ENCODE assay signal across 9 cellular contexts in genomic region chr5:1494780-1495524, GRCh38. TPM values are rescaled to one million over a fixed set of nuclear protein-coding genes. Genes with fewer than 3 reads are reported as not detected.
DNase-seq lines count a peak whose midpoint lies in the region; ATAC-seq and TF ChIP-seq lines count a peak whose summit lies in the region.
"Had no signal": no experiment of that assay in that cellular context is flagged by ENCODE, and none has a peak within 500 bp of the region (broad histone marks: within the 10 kb centered on the region; RNA-seq: fewer than 3 reads in every experiment).

No MANE protein-coding gene starts in this region.

- H3K27me3 Mint-ChIP-seq in CD4-positive, alpha-beta memory T cell = no peaks in the 10 kb centered on the region

- peak overlapping the region in 2 of 10 donors; percentile 58 to 89 for H3K27ac ChIP-seq in heart right ventricle
- no peak overlapping the region for H3K27ac ChIP-seq in CD4-positive, alpha-beta memory T cell (ENCODE audit: low read depth, low read length)

- peak overlapping the region in 4 of 8 donors; percentile 21 to 63 (median 60) for H3K4me3 Mint-ChIP-seq in CD4-positive, alpha-beta memory T cell

- no peak overlapping the region for H3K9ac ChIP-seq in Loucy (ENCODE audit: low read depth, low read length, poor library complexity, severe bottlenecking)

- H2AFZ ChIP-seq in Loucy (ENCODE audit: low read length) = no peak overlapping the region

- no peaks in the 10 kb centered on the region for H3K9me3 Mint-ChIP-seq in CD4-positive, alpha-beta memory T cell

- TF ChIP-seq CTCF in Loucy (conservative IDR thresholded peaks at IDR 0.05; ENCODE audit: low read length) (no peak), heart right ventricle (IDR thresholded peaks at IDR 0.05) (no peak)

- no peaks in the 10 kb centered on the region for H3K9me2 ChIP-seq in Loucy (replicated peaks; ENCODE audit: low read depth, low read length)

- CTCF ChIA-PET in CD4-positive, alpha-beta memory T cell (lab: Charles Lee; ENCODE audit: partially characterized antibody) = no interaction called here

- H3K4me1 ChIP-seq in Loucy (ENCODE audit: insufficient read depth, low read length, poor library complexity, severe bottlenecking) (peaks cover 18% of the 10 kb centered on the region), heart right ventricle (peaks cover 0 to 55% (median 2%) of the 10 kb centered on the region in 9 donors)
- peaks cover 9% of the 10 kb centered on the region for H3K4me1 ChIP-seq in CD4-positive, alpha-beta memory T cell (ENCODE audit: insufficient read depth, low read length)

- H3F3A ChIP-seq in Loucy (ENCODE audit: low read depth) = no peaks in the 10 kb centered on the region

- intact Hi-C loops in heart right ventricle (cut with DNase I) = no loop called here
- intact Hi-C loops in CD4-positive, alpha-beta memory T cell (cut with micrococcal nuclease) = no loop called here

- peak overlapping the region; percentile 50 for H3K4me2 ChIP-seq in Loucy (ENCODE audit: low read depth, low read length, poor library complexity, severe bottlenecking)

- peaks cover 7 to 47% (median 15%) of the 10 kb centered on the region in 4 donors for H3K4me1 Mint-ChIP-seq in CD4-positive, alpha-beta memory T cell

- peaks cover 89% of the 10 kb centered on the region; the same call in 1 of the 2 replicates for H3K36me3 ChIP-seq in Loucy (ENCODE audit: insufficient read depth, low read length)
- peaks cover 0 to 86% (median 10%) of the 10 kb centered on the region in 9 donors for H3K36me3 ChIP-seq in heart right ventricle
- H3K36me3 ChIP-seq in CD4-positive, alpha-beta memory T cell (ENCODE audit: insufficient read depth, low read length) = peaks cover 6% of the 10 kb centered on the region

- H3K36me3 Mint-ChIP-seq in CD4-positive, alpha-beta memory T cell = peaks cover 25 to 71% of the 10 kb centered on the region in 2 donors

- peaks cover 9% of the 10 kb centered on the region for H4K20me1 ChIP-seq in Loucy (ENCODE audit: insufficient read depth, low read length, poor library complexity, severe bottlenecking)

- peak; percentile 11 for TF ChIP-seq POLR2A in GM10847 (IDR thresholded peaks at IDR 0.05; ENCODE audit: extremely low read depth, insufficient read length)

- ATAC-seq in GM21515 (IDR thresholded peaks at IDR 0.05; ENCODE audit: unreplicated experiment) (peak; percentile 31), heart right ventricle (peak in 5 of 8 donors; percentile 23 to 47 (median 29))

- 89 to 95% methylated on average over 50 of the region's 50 CpGs for WGBS in heart right ventricle, 2 donors

- POLR2A ChIA-PET in CD4-positive, alpha-beta memory T cell (lab: Charles Lee; ENCODE audit: partially characterized antibody) = interaction anchor here (0.6 kb wide), 1 partner anchor 41 kb away, joined by 3 read pairs; no protein-coding TSS in a partner anchor

- H3K27me3 ChIP-seq in Loucy (ENCODE audit: insufficient read depth, low read length, poor library complexity, severe bottlenecking) (no peaks in the 10 kb centered on the region), heart right ventricle (no peaks in the 10 kb centered on the region)
- H3K27me3 ChIP-seq in CD4-positive, alpha-beta memory T cell (ENCODE audit: insufficient read depth, low read length) = no peaks in the 10 kb centered on the region
- H3K27me3 ChIP-seq: heart left ventricle had no signal

- H3K79me2 ChIP-seq in Loucy (ENCODE audit: insufficient read depth, low read length) = peaks cover 40% of the 10 kb centered on the region

- H3K27ac Mint-ChIP-seq in CD4-positive, alpha-beta memory T cell = peak overlapping the region in 3 of 7 donors; percentile 35 to 87 (median 52)

- DNase-seq in heart right ventricle (no peak), NCI-H1930 (lab: John Stamatoyannopoulos, UW) (no peak), hepatic stellate cell (ENCODE audit: low spot score) (no peak), SHP77 (lab: John Stamatoyannopoulos, UW) (no peak)
- no peak for DNase-seq in CD4-positive, alpha-beta memory T cell

- H3K9me3 ChIP-seq in Loucy (ENCODE audit: insufficient read depth, low read depth, low read length) (no peaks in the 10 kb centered on the region), heart right ventricle (no peaks in the 10 kb centered on the region)
- H3K9me3 ChIP-seq in CD4-positive, alpha-beta memory T cell (ENCODE audit: control insufficient read depth in 1 of 2, low read length in 2 of 2) = no peaks in the 10 kb centered on the region
- H3K9me3 ChIP-seq: heart left ventricle had no signal

- peak overlapping the region; percentile 43 for H3K4me3 ChIP-seq in Loucy (ENCODE audit: low read length, poor library complexity, severe bottlenecking)
- peak overlapping the region in 1 of 10 donors; percentile 28 for H3K4me3 ChIP-seq in heart right ventricle
- H3K4me3 ChIP-seq in CD4-positive, alpha-beta memory T cell (ENCODE audit: low read length in 2 of 2) = no peak overlapping the region
- H3K4me3 ChIP-seq: heart left ventricle had no signal

RNA-seq across cellular contexts. Expression of gene LPCAT1, which starts 28.8 kb away (rescaled TPM):
- total RNA-seq in heart right ventricle = 10 to 100 TPM in 3 of 10 donors, 1 to 10 TPM in 7; 5.6 to 25.5 (median 8.9) TPM
- polyA plus RNA-seq in heart right ventricle = 10 to 100 TPM; 14.8 to 23.8 TPM
- total RNA-seq in CD4-positive, alpha-beta memory T cell = 10 to 100 TPM; 62.8 to 63.6 TPM
- 10 to 100 TPM in 1 of 2 donors, 1 to 10 TPM in 1; 9.0 to 32.2 TPM for polyA plus RNA-seq in CD4-positive, alpha-beta memory T cell

RNA-seq across cellular contexts. Expression of gene SLC6A3, which starts 49.7 kb away (rescaled TPM):
- total RNA-seq in heart right ventricle = under 1 TPM in 2 of 10 donors, not detected in 8; 0.18 to 0.19 TPM
- under 1 TPM in 1 of 2 donors, not detected in 1; 0.04 TPM for polyA plus RNA-seq in heart right ventricle
- not detected for total RNA-seq in CD4-positive, alpha-beta memory T cell
- polyA plus RNA-seq in CD4-positive, alpha-beta memory T cell = not detected
